ENCODE assay signal across 34 cellular contexts in genomic region chr2:74314107-74314506, GRCh38.
"Had no signal": no experiment of that assay in that cellular context is flagged by ENCODE, and none has a peak within 500 bp of the region (broad histone marks: within the 10 kb centered on the region; RNA-seq: fewer than 3 reads in every experiment).

No MANE protein-coding gene starts in this region.

- DNase-seq: activated CD4-positive, alpha-beta memory T cell treated with anti-CD3 and anti-CD28 coated beads, Interleukin-2, amount 10 ng/mL, durations not matched to agents 7 days and 5 days; activated CD4-positive, alpha-beta T cell treated with anti-CD3 and anti-CD28 coated beads for 1 hour; activated CD4-positive, alpha-beta T cell treated with anti-CD3 and anti-CD28 coated beads for 48 hours; activated CD4-positive, CD25-positive, alpha-beta regulatory T cell; activated CD8-positive, alpha-beta memory T cell treated with anti-CD3 and anti-CD28 coated beads for 24 hours; activated CD8-positive, alpha-beta memory T cell treated with anti-CD3 and anti-CD28 coated beads, Interleukin-2, amount 10 ng/mL, durations not matched to agents 7 days and 5 days; activated CD8-positive, alpha-beta memory T cell treated with anti-CD3 and anti-CD28 coated beads, Interleukin-2, amount 50 U/mL, for 48 hours; activated effector memory CD4-positive, alpha-beta T cell treated with Interleukin-2 at 50 U/mL for 16 hours; activated naive CD4-positive, alpha-beta T cell treated with anti-CD3 and anti-CD28 coated beads, Interleukin-2, amount 10 ng/mL, durations not matched to agents 7 days and 5 days; activated naive CD8-positive, alpha-beta T cell treated with anti-CD3 and anti-CD28 coated beads, Interleukin-2, amount 50 U/mL, for 24 hours; activated T-cell treated with anti-CD3 and anti-CD28 coated beads, Interleukin-2, amount 50 U/mL, for 48 hours; anterior cingulate cortex; brain microvascular endothelial cell; central memory CD4-positive, alpha-beta T cell; MM.1S; MV-4-11; NCI-H1092; NCI-H1436 treated with DMSO at 0.1 percent for 48 hours; NCI-H1694 treated with DMSO at 0.1 percent for 48 hours; NCI-H2029; NCI-H2171 treated with DMSO at 0.1 percent for 48 hours; NCI-H2227 treated with DMSO at 0.1 percent for 48 hours; NCI-H446; NCI-H510A treated with DMSO at 0.1 percent for 48 hours; NCI-H526 treated with DMSO at 0.1 percent for 48 hours; NCI-H774; NK-92 treated with Interleukin-12 subunit alpha and Interleukin-12 subunit beta, amount 100 ng/mL, for 24 hours; Right ventricle myocardium superior; SW 1271; T-helper 1 cell; T-helper 2 cell; T1000; WERI-Rb-1 had no signal

- H3K27me3 ChIP-seq: brain microvascular endothelial cell had no signal

- H3K27ac ChIP-seq: brain microvascular endothelial cell, KMS-11, WERI-Rb-1 had no signal

- H3K4me2 ChIP-seq: KMS-11 had no signal

- ATAC-seq: activated CD8-positive, alpha-beta memory T cell treated with anti-CD3 and anti-CD28 coated beads, Interleukin-2, amount 10 ng/mL, durations not matched to agents 7 days and 5 days; activated naive CD8-positive, alpha-beta T cell treated with anti-CD3 and anti-CD28 coated beads, Interleukin-2, amount 50 U/mL, for 24 hours had no signal

- H3K36me3 ChIP-seq: brain microvascular endothelial cell had no signal

- H3K9ac ChIP-seq: KMS-11 had no signal
